1 cellular context compared by ENCODE assay signal in genomic region chr10:32139223-32140073, GRCh38.
TF ChIP-seq lines count a peak whose summit lies in the region.

No MANE protein-coding gene starts in this region.

TF ChIP-seq in WTC11, 78 proteins besides CTCF, POLR2A, EP300 and RAD21 (continued from another document and continues in another):
- no peak for TF ChIP-seq CREB1 (CRISPR knock-in tag; IDR thresholded peaks at IDR 0.05)
- no peak for TF ChIP-seq TP53 (CRISPR knock-in tag; IDR thresholded peaks at IDR 0.05)
- TF ChIP-seq ZNF532 (CRISPR knock-in tag; IDR thresholded peaks at IDR 0.05; ENCODE audit: borderline replicate concordance): no peak
- TF ChIP-seq NR3C1 (CRISPR knock-in tag; conservative IDR thresholded peaks at IDR 0.05; ENCODE audit: low read depth): no peak
- TF ChIP-seq ERG (CRISPR knock-in tag; IDR thresholded peaks at IDR 0.05): no peak
- no peak for TF ChIP-seq GTF2I (CRISPR knock-in tag; conservative IDR thresholded peaks at IDR 0.05)
- no peak for TF ChIP-seq GRHL2 (CRISPR knock-in tag; IDR thresholded peaks at IDR 0.05; ENCODE audit: insufficient replicate concordance, severe bottlenecking)
- TF ChIP-seq FOXJ3 (CRISPR knock-in tag; IDR thresholded peaks at IDR 0.05; ENCODE audit: borderline replicate concordance): no peak
- no peak for TF ChIP-seq SOX15 (CRISPR knock-in tag; IDR thresholded peaks at IDR 0.05)
- TF ChIP-seq AR (CRISPR knock-in tag; IDR thresholded peaks at IDR 0.05): 0 out of 2 replicates have a peak, but pooled peaks have one; percentile 28
- no peak for TF ChIP-seq ZNF671 (CRISPR knock-in tag; IDR thresholded peaks at IDR 0.05)
- no peak for TF ChIP-seq E2F4 (CRISPR knock-in tag; IDR thresholded peaks at IDR 0.05; ENCODE audit: borderline replicate concordance, low read depth)
- no peak for TF ChIP-seq ZBTB43 (CRISPR knock-in tag; IDR thresholded peaks at IDR 0.05)
- TF ChIP-seq OVOL2 (CRISPR knock-in tag; IDR thresholded peaks at IDR 0.05; ENCODE audit: borderline replicate concordance): no peak
- no peak for TF ChIP-seq E2F5 (CRISPR knock-in tag; IDR thresholded peaks at IDR 0.05)
- peak; percentile 50; the same call in 1 of the 2 replicates for TF ChIP-seq JUN (CRISPR knock-in tag; IDR thresholded peaks at IDR 0.05)
- TF ChIP-seq STAT6 (CRISPR knock-in tag; conservative IDR thresholded peaks at IDR 0.05; ENCODE audit: low read depth): no peak
- TF ChIP-seq AFF4 (CRISPR knock-in tag; IDR thresholded peaks at IDR 0.05; ENCODE audit: borderline replicate concordance): no peak
- TF ChIP-seq HMGXB4 (CRISPR knock-in tag; IDR thresholded peaks at IDR 0.05): no peak
- TF ChIP-seq FOXK1 (CRISPR knock-in tag; IDR thresholded peaks at IDR 0.05): 0 out of 2 replicates have a peak, but pooled peaks have one; percentile 15
- TF ChIP-seq USF2 (CRISPR knock-in tag; IDR thresholded peaks at IDR 0.05): no peak
- TF ChIP-seq NR1H2 (CRISPR knock-in tag; IDR thresholded peaks at IDR 0.05): no peak
- TF ChIP-seq IRF2 (CRISPR knock-in tag; IDR thresholded peaks at IDR 0.05; ENCODE audit: borderline replicate concordance, low read depth): no peak
- no peak for TF ChIP-seq ZNF121 (CRISPR knock-in tag; IDR thresholded peaks at IDR 0.05)
- no peak for TF ChIP-seq KAT7 (CRISPR knock-in tag; IDR thresholded peaks at IDR 0.05; ENCODE audit: borderline replicate concordance)
